In the genomic region with DNA sequence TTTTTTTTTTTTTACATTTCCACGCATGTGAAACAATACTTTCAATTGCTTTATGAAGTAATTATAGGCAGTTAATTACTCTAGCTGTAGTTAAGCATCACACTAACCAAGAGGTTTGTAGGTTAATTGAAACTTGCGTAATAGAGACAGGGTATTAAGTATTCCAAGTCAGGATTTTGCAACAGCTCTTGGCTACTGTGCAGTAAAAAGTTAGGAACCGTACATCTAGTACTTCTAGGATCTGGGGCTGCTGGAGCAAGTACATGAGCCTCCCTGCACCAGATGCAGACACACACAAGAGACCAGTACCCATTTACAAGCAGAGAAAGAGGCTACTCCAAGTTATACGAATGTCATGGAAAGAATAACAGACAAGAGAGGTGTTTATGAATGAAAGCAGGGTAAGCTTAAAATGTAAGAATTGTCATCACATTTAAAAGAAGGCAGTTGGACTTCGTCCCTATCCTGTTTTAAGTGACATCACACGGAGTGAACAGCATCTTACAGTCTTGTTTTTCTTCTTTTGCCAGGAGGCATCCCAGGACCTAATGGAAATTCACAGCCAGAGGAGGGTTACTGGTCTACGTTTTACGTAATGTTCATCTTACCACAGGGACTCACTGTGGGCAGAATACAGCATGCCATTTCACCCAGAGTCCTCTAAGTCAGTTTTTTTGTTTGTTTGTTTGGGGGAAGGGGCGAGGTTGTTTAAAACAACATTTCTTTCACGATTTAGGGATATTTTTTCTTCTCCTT, we compare ENCODE assay signal across 18 cellular contexts.
DNase-seq lines count a peak whose midpoint lies in the region; ATAC-seq and TF ChIP-seq lines count a peak whose summit lies in the region.
"Had no signal": no experiment of that assay in that cellular context is flagged by ENCODE, and none has a peak within 500 bp of the region (broad histone marks: within the 10 kb centered on the region; RNA-seq: fewer than 3 reads in every experiment).

No MANE protein-coding gene starts in this region.

- H3K4me1 ChIP-seq in sigmoid colon = no peaks in the 10 kb centered on the region
- H3K4me1 ChIP-seq: Caco-2, Peyer's patch had no signal

- H3K4me3 ChIP-seq in sigmoid colon = no peak overlapping the region
- H3K4me3 ChIP-seq: Peyer's patch had no signal

- ATAC-seq in left lobe of liver = peak; percentile 58
- ATAC-seq in HG02588 (IDR thresholded peaks at IDR 0.05; ENCODE audit: unreplicated experiment) = no peak
- ATAC-seq: HCT116 had no signal

- H3K27ac ChIP-seq in sigmoid colon = peak overlapping the region in 1 of 4 donors; percentile 42
- H3K27ac ChIP-seq: Peyer's patch had no signal

- no peak for TF ChIP-seq POLR2A in sigmoid colon (IDR thresholded peaks at IDR 0.05)

- 46 to 66% methylated on average over 10 of the region's 10 CpGs for WGBS in sigmoid colon, 2 donors

- DNase-seq in SKM-1 treated with dmso at 0.1 percent for 144 hours (lab: John Stamatoyannopoulos, UW; ENCODE audit: unreplicated experiment) (peak; percentile 40), SKM-1 (lab: John Stamatoyannopoulos, UW; ENCODE audit: unreplicated experiment) (no peak), fibroblast of the conjunctiva (ENCODE audit: low read depth) (peak; percentile 13), left lobe of liver (ENCODE audit: low spot score) (no peak), sigmoid colon (peak; percentile 73), NCI-H1105 treated with DMSO at 0.1 percent for 48 hours (lab: John Stamatoyannopoulos, UW) (no peak), GOT3 (lab: John Stamatoyannopoulos, UW) (no peak)
- DNase-seq: 8988T, C1 segment of cervical spinal cord, Caco-2, DMS53, NCI-H1092 treated with DMSO at 0.1 percent for 48 hours, NCI-H2029 treated with DMSO at 0.1 percent for 48 hours, NCI-H524, Peyer's patch, SIG-M5 had no signal

- H3K27me3 ChIP-seq in sigmoid colon = no peaks in the 10 kb centered on the region
- H3K27me3 ChIP-seq: Peyer's patch had no signal

- H3K9me3 ChIP-seq in sigmoid colon = no peaks in the 10 kb centered on the region
- H3K9me3 ChIP-seq: Caco-2, Peyer's patch had no signal

- TF ChIP-seq CTCF in sigmoid colon (IDR thresholded peaks at IDR 0.05) = no peak

- intact Hi-C loops in sigmoid colon (cut with DNase I) = no loop called here

- H3K36me3 ChIP-seq in sigmoid colon = no peaks in the 10 kb centered on the region
- H3K36me3 ChIP-seq: Peyer's patch had no signal

- no peak for TF ChIP-seq EP300 in sigmoid colon (IDR thresholded peaks at IDR 0.05)

Comparison
In these comparisons a context has a peak if more than half of its experiments do, and no peak if none do; other contexts are left out.
1. DNase-seq: peak in SKM-1 treated with dmso at 0.1 percent for 144 hours (single experiment), fibroblast of the conjunctiva (single experiment) and sigmoid colon (single experiment); none in SKM-1 (single experiment), left lobe of liver (single experiment), NCI-H1105 treated with DMSO at 0.1 percent for 48 hours (single experiment) and GOT3 (single experiment).